ENCODE assay signal across 10 cellular contexts in the genomic region with DNA sequence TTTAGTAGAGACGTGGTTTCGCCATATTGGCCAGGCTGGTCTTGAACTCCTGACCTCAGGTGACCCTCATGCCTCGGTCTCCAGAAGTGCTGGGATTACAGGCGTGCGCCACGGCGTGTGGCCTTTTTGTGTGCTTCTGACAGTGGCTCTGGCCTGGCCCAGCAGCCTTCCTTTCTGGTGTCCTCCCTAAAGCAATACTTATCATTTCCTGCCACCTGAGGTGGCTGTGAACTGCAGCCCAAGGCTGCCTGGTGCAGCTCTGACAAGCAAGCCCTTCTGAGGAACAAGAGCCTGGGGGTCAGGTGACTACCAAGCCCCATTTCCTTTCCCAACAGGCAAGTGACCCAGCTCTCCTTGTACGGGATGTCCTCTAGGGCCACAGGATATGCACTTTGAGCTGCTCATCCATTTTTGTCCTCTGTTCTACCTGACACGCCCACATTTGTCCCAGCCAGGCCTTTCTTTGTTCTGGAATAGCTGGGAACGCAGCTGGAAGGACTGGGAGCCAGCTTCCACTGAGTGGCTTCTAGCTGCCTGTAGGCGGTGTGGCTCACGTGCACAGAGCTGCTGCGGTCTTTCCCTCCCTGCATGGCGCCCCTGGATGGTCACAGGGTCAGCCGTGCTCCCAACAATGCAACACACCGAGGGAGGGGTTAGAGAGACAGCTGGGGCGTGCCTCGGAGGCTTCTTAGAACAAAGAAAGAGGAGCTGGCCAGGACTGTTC. TPM values are rescaled to one million over a fixed set of nuclear protein-coding genes. Genes with fewer than 3 reads are reported as not detected.
DNase-seq lines count a peak whose midpoint lies in the region; ATAC-seq and TF ChIP-seq lines count a peak whose summit lies in the region.
"Had no signal": no experiment of that assay in that cellular context is flagged by ENCODE, and none has a peak within 500 bp of the region (broad histone marks: within the 10 kb centered on the region; RNA-seq: fewer than 3 reads in every experiment).

No MANE protein-coding gene starts in this region.

- H3K27ac Mint-ChIP-seq in MCF 10A (ENCODE audit: low read depth, unreplicated experiment), result peak overlapping the region; percentile 77
- peak overlapping the region in 5 of 6 donors; percentile 10 to 80 (median 34) for H3K27ac Mint-ChIP-seq in immature natural killer cell
- H3K27ac Mint-ChIP-seq: activated T-cell treated with anti-CD3 and anti-CD28 coated beads, Interleukin-2, amount 50 U/mL, for 24 hours had no signal

- TF ChIP-seq EP300 in stomach (IDR thresholded peaks at IDR 0.05), result no peak

- H3K27me3 ChIP-seq in stomach, result no peaks in the 10 kb centered on the region
- H3K27me3 ChIP-seq: tibial artery had no signal

- no TSS peak for BruUV-seq in MCF 10A (replicated peaks; lab: Mats Ljungman, UMichigan)

- H3K27me3 Mint-ChIP-seq in MCF 10A (ENCODE audit: insufficient read depth, unreplicated experiment) (no peaks in the 10 kb centered on the region), immature natural killer cell (ENCODE audit: low read depth in 3 of 3) (peaks cover 0 to 3% (median 0%) of the 10 kb centered on the region in 3 donors)
- H3K27me3 Mint-ChIP-seq: activated T-cell treated with anti-CD3 and anti-CD28 coated beads, Interleukin-2, amount 50 U/mL, for 24 hours had no signal

- WGBS in stomach, 5 donors, result 51 to 66% (median 55%) methylated on average over 11 to 18 of the region's 18 CpGs

- peaks cover 16 to 40% (median 35%) of the 10 kb centered on the region in 4 donors for H3K36me3 ChIP-seq in stomach

- H3K9me3 ChIP-seq in stomach, result no peaks in the 10 kb centered on the region
- H3K9me3 ChIP-seq: tibial artery had no signal

- H3K4me3 Mint-ChIP-seq in MCF 10A (ENCODE audit: unreplicated experiment), result no peak overlapping the region
- no peak overlapping the region for H3K4me3 Mint-ChIP-seq in immature natural killer cell
- H3K4me3 Mint-ChIP-seq: activated T-cell treated with anti-CD3 and anti-CD28 coated beads, Interleukin-2, amount 50 U/mL, for 24 hours had no signal

- no peak for ATAC-seq in GM19455 (IDR thresholded peaks at IDR 0.05; ENCODE audit: unreplicated experiment)

- intact Hi-C loops in MCF 10A (cut with micrococcal nuclease) (loop anchor here (5.0 kb wide), 1 partner anchor 229 kb away; no protein-coding TSS in a partner anchor), stomach (cut with DNase I; ENCODE audit: low total_unique reads) (no loop called here)

- H3K4me3 ChIP-seq in stomach, result no peak overlapping the region
- H3K4me3 ChIP-seq: tibial artery had no signal

- peak; percentile 60 for DNase-seq in DMS153 (lab: John Stamatoyannopoulos, UW)
- no peak for DNase-seq in DMS153 treated with DMSO at 0.1 percent for 48 hours (lab: John Stamatoyannopoulos, UW; ENCODE audit: unreplicated experiment)
- DNase-seq in MCF 10A (ENCODE audit: unreplicated experiment), result peak; percentile 76
- DNase-seq in immature natural killer cell, result no peak
- peak; percentile 57 for DNase-seq in stomach
- no peak for DNase-seq in NCI-H1105 treated with DMSO at 0.1 percent for 48 hours (lab: John Stamatoyannopoulos, UW)
- no peak for DNase-seq in NCI-H2171 (lab: John Stamatoyannopoulos, UW)
- DNase-seq: activated T-cell treated with anti-CD3 and anti-CD28 coated beads, Interleukin-2, amount 50 U/mL, for 24 hours had no signal

- H3K27ac ChIP-seq in stomach, result peak overlapping the region in 4 of 5 donors; percentile 12 to 67 (median 58)
- H3K27ac ChIP-seq: tibial artery had no signal

- H3K4me1 Mint-ChIP-seq in MCF 10A (ENCODE audit: insufficient read depth, unreplicated experiment) (peaks cover 20% of the 10 kb centered on the region), immature natural killer cell (peaks cover 11 to 38% of the 10 kb centered on the region in 2 donors)

- POLR2A ChIA-PET in MCF 10A (lab: Yijun Ruan, JAX), result interaction anchor here (0.6 to 1.5 kb wide), 3 partner anchors 13 to 124 kb away, joined by 3 to 14 read pairs (median 3); a partner anchor contains a TSS

- CTCF ChIA-PET in MCF 10A (lab: Yijun Ruan, JAX), result interaction anchor here (0.6 to 3.8 kb wide), 12 partner anchors 9 to 615 kb away, joined by 3 to 36 read pairs (median 4); no protein-coding TSS in a partner anchor

- H3K36me3 Mint-ChIP-seq in MCF 10A (ENCODE audit: insufficient read depth, unreplicated experiment) (peaks cover 19% of the 10 kb centered on the region), immature natural killer cell (no peaks in the 10 kb centered on the region)

- TF ChIP-seq CTCF in MCF 10A (IDR thresholded peaks at IDR 0.05; ENCODE audit: unreplicated experiment), result no peak
- no peak for TF ChIP-seq CTCF in stomach (IDR thresholded peaks at IDR 0.05)

- no peak for TF ChIP-seq POLR2A in stomach (IDR thresholded peaks at IDR 0.05)

- H3K4me1 ChIP-seq in stomach, result peaks cover 7 to 28% (median 18%) of the 10 kb centered on the region in 4 donors

- H3K9me3 Mint-ChIP-seq in MCF 10A (ENCODE audit: unreplicated experiment), result no peaks in the 10 kb centered on the region
- no peaks in the 10 kb centered on the region for H3K9me3 Mint-ChIP-seq in immature natural killer cell
- H3K9me3 Mint-ChIP-seq: activated T-cell treated with anti-CD3 and anti-CD28 coated beads, Interleukin-2, amount 50 U/mL, for 24 hours had no signal

RNA-seq across cellular contexts. Expression of a gene that starts 12.3 kb away (rescaled TPM):
- 21.5 and 25.0 TPM in 2 replicates for total RNA-seq in MCF 10A (2022)
- polyA plus RNA-seq in immature natural killer cell, result 100 to 1,000 TPM; 110 to 180 (median 164) TPM
- total RNA-seq in stomach, result 10 to 100 TPM in 4 of 5 donors, 1 to 10 TPM in 1; 1.2 to 50.9 (median 24.0) TPM
- polyA plus RNA-seq in stomach, result 10 to 100 TPM; 15.2 to 24.4 (median 15.3) TPM

Comparison
In these comparisons a context has a peak if more than half of its experiments do, and no peak if none do; other contexts are left out.
1. DNase-seq: peak in DMS153 (single experiment), MCF 10A (single experiment) and stomach (single experiment); none in DMS153 treated with DMSO at 0.1 percent for 48 hours (single experiment), immature natural killer cell (0 of 3), NCI-H1105 treated with DMSO at 0.1 percent for 48 hours (single experiment) and NCI-H2171 (single experiment).